ENCODE assay signal across 25 cellular contexts in the genomic region with DNA sequence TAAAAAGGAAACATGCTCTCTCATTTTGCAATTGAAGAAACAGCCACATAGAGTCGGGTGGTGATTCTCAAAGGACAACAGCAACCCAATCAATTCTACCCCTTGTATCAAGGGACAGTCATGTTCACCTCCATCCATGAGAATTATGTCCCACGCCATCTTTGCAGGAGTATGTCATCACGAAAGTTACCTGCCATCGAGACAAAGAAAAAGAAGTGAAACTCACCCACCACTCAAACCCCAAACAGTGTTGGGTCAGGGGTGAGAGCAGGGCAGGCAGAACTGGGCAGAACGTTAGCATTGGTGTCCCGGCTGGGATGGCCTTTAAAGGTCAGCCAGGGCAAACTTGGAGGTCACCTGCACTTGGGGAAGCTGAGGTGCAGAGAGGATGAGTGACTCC. TPM values are rescaled to one million over a fixed set of nuclear protein-coding genes. Genes with fewer than 3 reads are reported as not detected.
DNase-seq lines count a peak whose midpoint lies in the region; ATAC-seq, FAIRE-seq and TF ChIP-seq lines count a peak whose summit lies in the region.
"Had no signal": no experiment of that assay in that cellular context is flagged by ENCODE, and none has a peak within 500 bp of the region (broad histone marks: within the 10 kb centered on the region; RNA-seq: fewer than 3 reads in every experiment).

No MANE protein-coding gene starts in this region.

- H3K9me3 Mint-ChIP-seq in activated CD4-positive, alpha-beta memory T cell treated with anti-CD3 and anti-CD28 coated beads, Interleukin-2, amount 10 ng/mL, durations not matched to agents 7 days and 5 days, result no peaks in the 10 kb centered on the region
- H3K9me3 Mint-ChIP-seq: CD4-positive, alpha-beta T cell; IgD-negative memory B cell had no signal

- TF ChIP-seq EP300 in GM12878 (IDR thresholded peaks at IDR 0.05; ENCODE audit: borderline replicate concordance in 1 of 2, control insufficient read depth in 1 of 2, low read depth in 2 of 2, low read length in 2 of 2), result peak; percentile 78 to 86; a peak in 2 of 4 replicates

- H3K27ac ChIP-seq in OCI-LY3 (ENCODE audit: low read length) (peak overlapping the region; percentile 69), GM12878 (ENCODE audit: control insufficient read depth, insufficient read depth) (peak overlapping the region; percentile 46)
- H3K27ac ChIP-seq: 22Rv1, A549, C4-2B, GM23248 had no signal

- H2AFZ ChIP-seq in OCI-LY3 (ENCODE audit: low read depth, low read length), result peak overlapping the region; percentile 1; the same call in 1 of the 2 replicates
- no peak overlapping the region for H2AFZ ChIP-seq in GM12878 (ENCODE audit: control insufficient read depth, low read depth, low read length)
- H2AFZ ChIP-seq: GM23248 had no signal

- no peaks in the 10 kb centered on the region for H3K27me3 ChIP-seq in GM06990 (replicated peaks; ENCODE audit: control insufficient read depth, insufficient read depth, low read length)
- H3K27me3 ChIP-seq in OCI-LY3 (ENCODE audit: low read depth, low read length), result peaks cover 6% of the 10 kb centered on the region
- H3K27me3 ChIP-seq in GM12878 (replicated peaks in 1 of 2; ENCODE audit: control insufficient read depth in 2 of 2, insufficient read depth in 2 of 2, low read length in 1 of 2), result no peaks in the 10 kb centered on the region

- H3K36me3 ChIP-seq in GM06990 (ENCODE audit: control insufficient read depth, insufficient read depth, low read length), result no peaks in the 10 kb centered on the region
- peaks cover 8% of the 10 kb centered on the region for H3K36me3 ChIP-seq in OCI-LY3 (replicated peaks; ENCODE audit: low read depth, low read length)
- no peaks in the 10 kb centered on the region for H3K36me3 ChIP-seq in GM12878 (ENCODE audit: control insufficient read depth in 2 of 2, insufficient read depth in 2 of 2, low read length in 1 of 2)
- H3K36me3 ChIP-seq: HAP-1 had no signal

- in situ Hi-C loops in GM12878 (cut with MboI), result no loop called here

- H3K4me1 Mint-ChIP-seq in activated CD4-positive, alpha-beta memory T cell treated with anti-CD3 and anti-CD28 coated beads, Interleukin-2, amount 10 ng/mL, durations not matched to agents 7 days and 5 days, result peaks cover 50% of the 10 kb centered on the region

- no peak for TF ChIP-seq CTCF in GM06990 (IDR thresholded peaks at IDR 0.05; ENCODE audit: insufficient read depth, low read length, poor library complexity, severe bottlenecking)
- TF ChIP-seq CTCF in OCI-LY3 (IDR thresholded peaks at IDR 0.05; ENCODE audit: low read depth, low read length), result no peak
- no peak for TF ChIP-seq CTCF in GM12878 (IDR thresholded peaks at IDR 0.05 in 2 of 3, conservative IDR thresholded peaks at IDR 0.05 in 1 of 3; ENCODE audit: control insufficient read depth in 2 of 3, extremely low read depth in 1 of 3, insufficient read depth in 1 of 3, low read depth in 3 of 3, low read length in 3 of 3)

- no peak overlapping the region for H3K4me3 Mint-ChIP-seq in activated CD4-positive, alpha-beta memory T cell treated with anti-CD3 and anti-CD28 coated beads, Interleukin-2, amount 10 ng/mL, durations not matched to agents 7 days and 5 days
- H3K4me3 Mint-ChIP-seq: CD4-positive, alpha-beta T cell; IgD-negative memory B cell had no signal

- intact Hi-C loops in GM12878 (cut with micrococcal nuclease; ENCODE audit: unreplicated experiment) (loop anchor here (2.0 kb wide), 1 partner anchor 24 kb away; a partner anchor contains a TSS), left ventricle myocardium superior (cut with micrococcal nuclease) (no loop called here)

- SMC1A ChIA-PET in GM12878 (lab: Charles Lee; ENCODE audit: uncharacterized antibody, unreplicated experiment), result interaction anchor here (1.3 to 12.0 kb wide), 11 partner anchors 10 to 242 kb away, joined by 3 to 167 read pairs (median 21); a partner anchor contains a TSS

- RAD21 ChIA-PET in GM12878 (lab: Charles Lee; ENCODE audit: unreplicated experiment), result interaction anchor here (1.1 to 3.5 kb wide), 8 partner anchors 14 to 60 kb away, joined by 4 to 40 read pairs (median 9); a partner anchor contains a TSS

- H3K4me3 ChIP-seq in GM06990 (replicated peaks; ENCODE audit: low read depth, low read length), result no peak overlapping the region
- peak overlapping the region; percentile 4; the same call in 1 of the 2 replicates for H3K4me3 ChIP-seq in OCI-LY3 (ENCODE audit: low read length)
- no peak overlapping the region for H3K4me3 ChIP-seq in GM12878
- H3K4me3 ChIP-seq: A549, GM23248, HAP-1 had no signal

- H3K79me2 ChIP-seq in OCI-LY3 (ENCODE audit: low read length) (no peaks in the 10 kb centered on the region), GM12878 (ENCODE audit: control insufficient read depth, insufficient read depth, low read length) (no peaks in the 10 kb centered on the region)

- no peak overlapping the region for H3K27ac Mint-ChIP-seq in activated CD4-positive, alpha-beta memory T cell treated with anti-CD3 and anti-CD28 coated beads, Interleukin-2, amount 10 ng/mL, durations not matched to agents 7 days and 5 days
- H3K27ac Mint-ChIP-seq: CD4-positive, alpha-beta T cell; IgD-negative memory B cell had no signal

- FAIRE-seq in GM12878 (lab: Jason Lieb, UNC), result no peak
- no peak for FAIRE-seq in GM12892 (lab: Jason Lieb, UNC)
- FAIRE-seq: A549, D721Med, HepG2 had no signal

- H3K36me3 Mint-ChIP-seq in activated CD4-positive, alpha-beta memory T cell treated with anti-CD3 and anti-CD28 coated beads, Interleukin-2, amount 10 ng/mL, durations not matched to agents 7 days and 5 days (ENCODE audit: low read depth), result no peaks in the 10 kb centered on the region
- H3K36me3 Mint-ChIP-seq: IgD-negative memory B cell had no signal

- DNase-seq in GM06990 (ENCODE audit: extremely low read depth, insufficient read length) (peak; percentile 35), GM12878 (ENCODE audit: low read depth, low spot score) (no peak), GM12892 (ENCODE audit: insufficient read length) (no peak), left ventricle myocardium superior (no peak)
- no peak for DNase-seq in activated CD4-positive, alpha-beta memory T cell treated with anti-CD3 and anti-CD28 coated beads, Interleukin-2, amount 10 ng/mL, durations not matched to agents 7 days and 5 days
- DNase-seq: AML-193; Caco-2; CD4-positive, alpha-beta T cell; DMS79; GDM1; GM23248; KBM-7 had no signal

- CTCF ChIA-PET in GM12878 (lab: Yijun Ruan, JAX), result interaction anchor here (1.3 to 5.6 kb wide), 11 partner anchors 10 to 124 kb away, joined by 3 to 79 read pairs (median 16); a partner anchor contains a TSS
- CTCF ChIA-PET in activated CD4-positive, alpha-beta memory T cell treated with anti-CD3 and anti-CD28 coated beads, Interleukin-2, amount 10 ng/mL, durations not matched to agents 7 days and 5 days (lab: Charles Lee), result interaction anchor here (0.6 to 1.8 kb wide), 2 partner anchors 29 to 119 kb away, joined by 3 to 5 read pairs; no protein-coding TSS in a partner anchor

- TF ChIP-seq POLR2A in GM12878 (IDR thresholded peaks at IDR 0.05; ENCODE audit: low read depth, low read length), result no peak
- TF ChIP-seq POLR2A in GM12892 (IDR thresholded peaks at IDR 0.05; ENCODE audit: low read depth, low read length), result no peak

- 3% methylated on average over 6 of the region's 6 CpGs for WGBS in GM12878 (ENCODE audit: insufficient coverage, insufficient replicate concordance, low lambda C conversion rate, missing lambda C conversion rate)

- ATAC-seq in HG02798 (IDR thresholded peaks at IDR 0.05; ENCODE audit: poor library complexity, unreplicated experiment) (peak; percentile 30), GM12878 (peak; percentile 61), GM19455 (IDR thresholded peaks at IDR 0.05; ENCODE audit: unreplicated experiment) (no peak), left ventricle myocardium superior (no peak)
- ATAC-seq: A549, HepG2 had no signal

- peak overlapping the region; percentile 60 for H3K4me2 ChIP-seq in OCI-LY3 (ENCODE audit: low read length)
- H3K4me2 ChIP-seq in GM12878 (ENCODE audit: control insufficient read depth, insufficient read depth), result peak overlapping the region; percentile 57
- H3K4me2 ChIP-seq: A549 had no signal

- H3K9ac ChIP-seq in OCI-LY3 (ENCODE audit: low read length) (peak overlapping the region; percentile 7; the same call in 1 of the 2 replicates), GM12878 (ENCODE audit: control insufficient read depth, insufficient read depth, low read length) (no peak overlapping the region)
- H3K9ac ChIP-seq: GM23248 had no signal

- TF ChIP-seq RAD21 in GM12878 (IDR thresholded peaks at IDR 0.05; ENCODE audit: insufficient read depth, low read depth, low read length), result no peak

- H3K27me3 Mint-ChIP-seq in activated CD4-positive, alpha-beta memory T cell treated with anti-CD3 and anti-CD28 coated beads, Interleukin-2, amount 10 ng/mL, durations not matched to agents 7 days and 5 days, result peaks cover 21% of the 10 kb centered on the region

- TSS peak; percentile 47 for BruUV-seq in GM12878 (replicated peaks; lab: Mats Ljungman, UMichigan)

- H3K4me1 ChIP-seq in OCI-LY3 (ENCODE audit: low read length) (peaks cover 93% of the 10 kb centered on the region), GM12878 (ENCODE audit: control insufficient read depth, insufficient read depth, low read length) (peaks cover 57% of the 10 kb centered on the region)

- H4K20me1 ChIP-seq in OCI-LY3 (ENCODE audit: insufficient read depth, low read length), result no peaks in the 10 kb centered on the region
- no peaks in the 10 kb centered on the region for H4K20me1 ChIP-seq in GM12878 (ENCODE audit: control insufficient read depth, insufficient read depth)

- H3K9me3 ChIP-seq in OCI-LY3 (ENCODE audit: insufficient read depth, low read length) (peaks cover 5% of the 10 kb centered on the region; the same call in 1 of the 2 replicates), GM12878 (replicated peaks; ENCODE audit: control insufficient read depth, insufficient read depth, low read length) (peaks cover 4% of the 10 kb centered on the region)
- H3K9me3 ChIP-seq: A549 had no signal

- POLR2A ChIA-PET in GM12878 (lab: Charles Lee), result interaction anchor here (1.4 to 7.5 kb wide), 3 partner anchors 10 to 23 kb away, joined by 4 to 44 read pairs (median 9); a partner anchor contains a TSS
- POLR2A ChIA-PET in activated CD4-positive, alpha-beta memory T cell treated with anti-CD3 and anti-CD28 coated beads, Interleukin-2, amount 10 ng/mL, durations not matched to agents 7 days and 5 days (lab: Charles Lee), result no interaction called here

RNA-seq across cellular contexts. Expression of a gene that starts 24.2 kb away (rescaled TPM):
- 6.5 and 7.0 TPM in 2 replicates for total RNA-seq in GM12878 (2013; cell fraction: nucleolus; rRNA removed)
- total RNA-seq in GM12878 (2014; rRNA removed), result 0.82 and 0.96 TPM in 2 replicates
- total RNA-seq in GM12878 (2014; rRNA removed; fragmentation: Illumina TruSeq; extraction: Trizol), result 0.76 and 0.78 TPM in 2 replicates
- total RNA-seq in GM12878 (2021), result 2.6 and 2.7 TPM in 2 replicates
- 1.2 TPM for polyA plus RNA-seq in GM12878 (2011; ENCODE audit: low read depth)
- polyA plus RNA-seq in GM12878 (2011; rRNA removed), result 7.3 and 12.7 TPM in 2 replicates
- 24.6 and 26.0 TPM in 2 replicates for polyA plus RNA-seq in GM12878 (2011; cell fraction: cytosol; rRNA removed)
- 33.4 and 44.8 TPM in 2 replicates for polyA plus RNA-seq in GM12878 (2011; cell fraction: nucleus; rRNA removed)
- polyA plus RNA-seq in GM12878 (2012), result 1.6 and 2.2 TPM in 2 replicates
- polyA plus RNA-seq in GM12878 (2014; fragmentation: Illumina TruSeq; extraction: Trizol), result 1.6 and 2.2 TPM in 2 replicates
- polyA plus RNA-seq in GM12878 (2014; fragmentation: Nextera tagmentation; extraction: Ambion mirVana), result under 1 TPM; 0.51 to 0.93 TPM
- polyA plus RNA-seq in GM12878 (2014; rRNA removed), result 2.0 and 2.2 TPM in 2 replicates
- polyA plus RNA-seq in GM12878 (2016; fragmentation: Nextera tagmentation; extraction: Ambion mirVana), result 1 to 10 TPM; 1.6 to 2.3 TPM
- polyA minus RNA-seq in GM12878 (2011; rRNA and poly(A)+ RNA removed), result 16.3 and 30.9 TPM in 2 replicates
- 8.2 and 9.0 TPM in 2 replicates for polyA minus RNA-seq in GM12878 (2011; cell fraction: cytosol; rRNA and poly(A)+ RNA removed)
- 21.3 and 36.1 TPM in 2 replicates for polyA minus RNA-seq in GM12878 (2011; cell fraction: nucleus; rRNA and poly(A)+ RNA removed)
- not detected for total RNA-seq in activated CD4-positive, alpha-beta memory T cell treated with anti-CD3 and anti-CD28 coated beads, Interleukin-2, amount 10 ng/mL, durations not matched to agents 7 days and 5 days
- 2.7 TPM for polyA plus RNA-seq in GM12892 (2012; ENCODE audit: missing spikeins)
- not detected for total RNA-seq in left ventricle myocardium superior
- total RNA-seq: CD4-positive, alpha-beta T cell; Daoy; GM23248; H4 had no signal
- polyA plus RNA-seq: BJ, GM23248, IgD-negative memory B cell had no signal

Comparison
In these comparisons a context has a peak if more than half of its experiments do, and no peak if none do; other contexts are left out.
1. ATAC-seq: peak in HG02798 (single experiment) and GM12878 (single experiment); none in GM19455 (single experiment) and left ventricle myocardium superior (single experiment).